Comparison of ENCODE assay signal across 8 cellular contexts in the genomic region with DNA sequence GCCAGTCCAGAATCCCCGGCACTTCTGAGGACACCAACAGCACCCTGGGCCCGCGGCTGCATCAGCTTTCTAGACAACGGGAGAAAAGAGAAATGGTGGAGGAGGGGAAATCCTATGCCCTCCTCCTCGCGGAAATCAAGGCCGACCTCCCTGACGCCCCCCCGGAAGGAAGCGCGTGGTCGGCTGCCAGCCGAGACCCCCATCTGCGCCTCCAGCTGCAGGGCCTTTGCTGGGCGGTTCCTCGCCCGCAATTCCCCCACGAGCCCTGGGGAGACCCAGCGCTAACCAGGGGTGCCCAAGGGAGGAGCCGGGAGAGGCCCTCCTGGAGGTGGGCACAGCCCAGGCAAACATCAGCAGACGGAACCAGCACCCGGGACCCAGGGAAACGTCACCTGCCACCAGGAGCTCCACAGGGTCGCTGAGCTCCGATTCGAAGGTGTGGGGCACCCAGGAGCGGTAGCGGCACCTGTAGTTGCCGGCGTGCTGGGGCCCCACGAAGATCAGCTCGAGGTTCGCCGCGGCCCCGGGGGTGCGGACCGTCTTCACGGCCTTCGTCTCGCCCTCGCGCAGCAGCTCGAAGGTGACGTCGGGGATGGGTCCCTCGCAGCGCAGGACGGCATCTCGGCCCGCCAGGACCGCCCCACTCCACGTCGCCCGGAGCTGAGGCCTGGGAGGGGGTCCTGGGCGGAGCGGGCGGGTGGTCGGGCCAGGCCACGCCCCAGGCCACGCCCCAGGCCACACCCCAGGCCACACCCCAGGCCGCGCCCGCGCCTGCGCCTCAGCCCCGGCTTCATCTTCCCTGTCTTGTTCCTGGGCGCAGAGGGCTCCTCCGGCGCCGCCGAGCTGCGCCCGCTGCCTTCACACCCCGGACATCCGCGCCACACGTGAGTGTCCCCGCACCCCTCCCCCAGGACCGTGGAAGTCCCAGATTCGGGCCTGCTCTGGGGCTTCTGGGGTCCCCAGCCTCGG. TPM values are rescaled to one million over a fixed set of nuclear protein-coding genes. Genes with fewer than 3 reads are reported as not detected.
DNase-seq lines count a peak whose midpoint lies in the region; ATAC-seq and TF ChIP-seq lines count a peak whose summit lies in the region.

No MANE protein-coding gene starts in this region.

- H3K36me3 Mint-ChIP-seq in activated naive CD4-positive, alpha-beta T cell treated with anti-CD3 and anti-CD28 coated beads, Interleukin-2, amount 50 U/mL, for 72 hours, result peaks cover 20 to 24% of the 10 kb centered on the region in 2 donors

- ATAC-seq in GM21526 (IDR thresholded peaks at IDR 0.05; ENCODE audit: low FRiP score, unreplicated experiment), result peak; percentile 77
- peak; percentile 97 to 99 for ATAC-seq in activated naive CD4-positive, alpha-beta T cell treated with anti-CD3 and anti-CD28 coated beads, Interleukin-2, amount 50 U/mL, for 72 hours

- H3K4me1 ChIP-seq in SJSA1 (replicated peaks) (peaks cover 14% of the 10 kb centered on the region), cardiac muscle cell (ENCODE audit: low read depth) (no peaks in the 10 kb centered on the region)

- no peaks in the 10 kb centered on the region for H3K27me3 ChIP-seq in SJSA1 (replicated peaks)
- H3K27me3 ChIP-seq in cardiac muscle cell, result no peaks in the 10 kb centered on the region

- H3K9me3 ChIP-seq in SJSA1 (replicated peaks), result no peaks in the 10 kb centered on the region
- no peaks in the 10 kb centered on the region for H3K9me3 ChIP-seq in cardiac muscle cell (ENCODE audit: low read depth)

- DNase-seq in DMS79 (lab: John Stamatoyannopoulos, UW) (peak; percentile 29), SJSA1 (ENCODE audit: low read depth in 1 of 2, low spot score in 2 of 2) (peak; percentile 80 to 81), cardiac muscle cell (ENCODE audit: low read depth in 1 of 2, low spot score in 1 of 2) (peak; percentile 77 to 91), pons (ENCODE audit: low spot score) (peak; percentile 69), ureter (ENCODE audit: low spot score) (peak; percentile 72)
- DNase-seq in Jurkat, Clone E6-1 (ENCODE audit: low read depth, low spot score), result peak; percentile 58
- DNase-seq in activated naive CD4-positive, alpha-beta T cell treated with anti-CD3 and anti-CD28 coated beads, Interleukin-2, amount 50 U/mL, for 72 hours (ENCODE audit: low spot score in 2 of 2), result peak; percentile 84 to 92

- TF ChIP-seq CTCF in cardiac muscle cell (IDR thresholded peaks at IDR 0.05; ENCODE audit: low read depth, low read length), result no peak

- H3K4me3 ChIP-seq in Jurkat, Clone E6-1 (ENCODE audit: low read length), result peak overlapping the region; percentile 81
- peak overlapping the region; percentile 65 for H3K4me3 ChIP-seq in SJSA1
- H3K4me3 ChIP-seq in cardiac muscle cell, result peak overlapping the region; percentile 53

- H3K27ac Mint-ChIP-seq in activated naive CD4-positive, alpha-beta T cell treated with anti-CD3 and anti-CD28 coated beads, Interleukin-2, amount 50 U/mL, for 72 hours, result peak overlapping the region; percentile 84 to 94

- H3K9me3 Mint-ChIP-seq in activated naive CD4-positive, alpha-beta T cell treated with anti-CD3 and anti-CD28 coated beads, Interleukin-2, amount 50 U/mL, for 72 hours, result no peaks in the 10 kb centered on the region

- no peak overlapping the region for H3K27ac ChIP-seq in SJSA1
- H3K27ac ChIP-seq in cardiac muscle cell, result no peak overlapping the region

- peaks cover 20% of the 10 kb centered on the region for H3K36me3 ChIP-seq in SJSA1
- no peaks in the 10 kb centered on the region for H3K36me3 ChIP-seq in cardiac muscle cell

RNA-seq across cellular contexts. Expression of a gene that starts 6.0 kb away (rescaled TPM):
- 35.6 TPM for polyA plus RNA-seq in Jurkat, Clone E6-1 (2012; ENCODE audit: insufficient read depth, insufficient read length)
- 23.6 and 67.7 TPM in 2 replicates for total RNA-seq in SJSA1 (2014; rRNA removed; shearing (Covaris generic))
- 10 to 100 TPM; 12.9 to 14.9 TPM for total RNA-seq in activated naive CD4-positive, alpha-beta T cell treated with anti-CD3 and anti-CD28 coated beads, Interleukin-2, amount 50 U/mL, for 72 hours
- total RNA-seq in cardiac muscle cell (75.0 and 138 TPM in 2 replicates), ureter (10.7 TPM)
- polyA plus RNA-seq in cardiac muscle cell, result 45.9 and 56.5 TPM in 2 replicates

RNA-seq across cellular contexts. Expression of a gene that starts 15.3 kb away (rescaled TPM):
- 3.8 TPM for polyA plus RNA-seq in Jurkat, Clone E6-1 (2012; ENCODE audit: insufficient read depth, insufficient read length)
- total RNA-seq in SJSA1 (2014; rRNA removed; shearing (Covaris generic)), result 0.19 and 1.3 TPM in 2 replicates
- 1 to 10 TPM in 1 of 2 donors, under 1 TPM in 1; 0.23 to 2.6 TPM for total RNA-seq in activated naive CD4-positive, alpha-beta T cell treated with anti-CD3 and anti-CD28 coated beads, Interleukin-2, amount 50 U/mL, for 72 hours
- total RNA-seq in cardiac muscle cell, result 5.9 and 7.6 TPM in 2 replicates
- polyA plus RNA-seq in cardiac muscle cell, result 5.8 and 6.8 TPM in 2 replicates
- total RNA-seq in ureter, result 1.6 TPM

RNA-seq across cellular contexts. Expression of a gene that starts 20.5 kb away (rescaled TPM):
- polyA plus RNA-seq in Jurkat, Clone E6-1 (2012; ENCODE audit: insufficient read depth, insufficient read length), result 1.5 TPM
- 2.5 and 3.2 TPM in 2 replicates for total RNA-seq in SJSA1 (2014; rRNA removed; shearing (Covaris generic))
- total RNA-seq in activated naive CD4-positive, alpha-beta T cell treated with anti-CD3 and anti-CD28 coated beads, Interleukin-2, amount 50 U/mL, for 72 hours, result 1 to 10 TPM; 3.1 to 4.3 TPM
- total RNA-seq in cardiac muscle cell (2.4 and 2.5 TPM in 2 replicates), ureter (3.5 TPM)
- 3.7 and 4.2 TPM in 2 replicates for polyA plus RNA-seq in cardiac muscle cell

RNA-seq across cellular contexts. Expression of a gene that starts 33.6 kb away (rescaled TPM):
- polyA plus RNA-seq in Jurkat, Clone E6-1 (2012; ENCODE audit: insufficient read depth, insufficient read length), result 3.8 TPM
- total RNA-seq in SJSA1 (2014; rRNA removed; shearing (Covaris generic)), result 2.5 and 7.0 TPM in 2 replicates
- 1 to 10 TPM in 1 of 2 donors, under 1 TPM in 1; 0.48 to 2.1 TPM for total RNA-seq in activated naive CD4-positive, alpha-beta T cell treated with anti-CD3 and anti-CD28 coated beads, Interleukin-2, amount 50 U/mL, for 72 hours
- total RNA-seq in cardiac muscle cell, result 9.1 and 12.6 TPM in 2 replicates
- polyA plus RNA-seq in cardiac muscle cell, result 7.6 and 8.9 TPM in 2 replicates
- 3.6 TPM for total RNA-seq in ureter

RNA-seq across cellular contexts. Expression of a gene that starts 39.8 kb away (rescaled TPM):
- polyA plus RNA-seq in Jurkat, Clone E6-1 (2012; ENCODE audit: insufficient read depth, insufficient read length), result 1,707 TPM
- 1,597 and 2,220 TPM in 2 replicates for total RNA-seq in SJSA1 (2014; rRNA removed; shearing (Covaris generic))
- 1,000 to 10,000 TPM; 1,454 to 1,511 TPM for total RNA-seq in activated naive CD4-positive, alpha-beta T cell treated with anti-CD3 and anti-CD28 coated beads, Interleukin-2, amount 50 U/mL, for 72 hours
- total RNA-seq in cardiac muscle cell (1,551 and 1,738 TPM in 2 replicates), ureter (1,165 TPM)
- polyA plus RNA-seq in cardiac muscle cell, result 643 and 656 TPM in 2 replicates

Comparison
In these comparisons a context has a peak if more than half of its experiments do, and no peak if none do; other contexts are left out.
1. DNase-seq: peak in every context shown above with its lines; median percentile 88 in activated naive CD4-positive, alpha-beta T cell treated with anti-CD3 and anti-CD28 coated beads, Interleukin-2, amount 50 U/mL, for 72 hours; 84 in cardiac muscle cell; 80 in SJSA1; 72 in ureter; 69 in pons; 58 in Jurkat, Clone E6-1; 29 in DMS79.